ENCODE assay signal across 8 cellular contexts in genomic region chr20:63520594-63520938, GRCh38. TPM values are rescaled to one million over a fixed set of nuclear protein-coding genes. Genes with fewer than 3 reads are reported as not detected.
DNase-seq lines count a peak whose midpoint lies in the region; ATAC-seq and TF ChIP-seq lines count a peak whose summit lies in the region.

Gene PPDPF (plus strand): TSS chr20:63520765. CDS start chr20:63521309, 544 bp downstream.

- H3K9me3 Mint-ChIP-seq in progenitor cell of endocrine pancreas (ENCODE audit: low read depth) (no peaks in the 10 kb centered on the region), type B pancreatic cell (no peaks in the 10 kb centered on the region)

- H3K4me1 ChIP-seq in Karpas-422 (ENCODE audit: low read length) (peaks cover 13% of the 10 kb centered on the region), left ventricle myocardium inferior (peaks cover 46% of the 10 kb centered on the region)

- H3K4me3 ChIP-seq in Karpas-422 (ENCODE audit: low read length) (peak within 1 kb of the TSS; percentile 71), left ventricle myocardium inferior (peak within 1 kb of the TSS; percentile 91)

- H3K36me3 ChIP-seq in Karpas-422 (ENCODE audit: insufficient read depth, low read length), result no peaks in the 10 kb centered on the region; the same call in 1 of the 2 replicates
- H3K36me3 ChIP-seq in left ventricle myocardium inferior, result peaks cover 15% of the 10 kb centered on the region

- peak; percentile 59 for ATAC-seq in GM21737 (IDR thresholded peaks at IDR 0.05; ENCODE audit: unreplicated experiment)

- H2AFZ ChIP-seq in Karpas-422 (ENCODE audit: low read length), result peak within 1 kb of the TSS; percentile 86; the same call in 1 of the 2 replicates

- H3K27ac Mint-ChIP-seq in progenitor cell of endocrine pancreas (peak within 1 kb of the TSS; percentile 95), type B pancreatic cell (peak within 1 kb of the TSS; percentile 91)

- DNase-seq in G401 (ENCODE audit: low spot score) (peak; percentile 87), Karpas-422 (peak; percentile 92), amniotic epithelial cell (ENCODE audit: low read depth) (peak; percentile 61), left ventricle myocardium inferior (peak; percentile 88), progenitor cell of endocrine pancreas (ENCODE audit: low spot score, unreplicated experiment) (peak; percentile 83), type B pancreatic cell (ENCODE audit: extremely low spot score, unreplicated experiment) (peak; percentile 90)

- no peaks in the 10 kb centered on the region for H3K79me2 ChIP-seq in Karpas-422 (ENCODE audit: low read length)

- intact Hi-C loops in T-helper 1 cell treated with Interleukin-12 subunit alpha and Interleukin-12 subunit beta and Interleukin-4 antibody, amounts not matched to agents 30 ng/mL and 1 ng/mL, for 36 hours (cut with micrococcal nuclease), result loop anchor here (1.0 to 2.0 kb wide), 12 partner anchors 17 to 546 kb away; partner anchors contain the start of genes GMEB2, PRPF6, PTK6 and TPD52L2
- intact Hi-C loops in left ventricle myocardium inferior (cut with micrococcal nuclease), result no loop called here

- H3K9ac ChIP-seq in Karpas-422 (ENCODE audit: low read length), result peak within 1 kb of the TSS; percentile 63

- no peaks in the 10 kb centered on the region for H3K27me3 ChIP-seq in Karpas-422 (ENCODE audit: low read length)
- H3K27me3 ChIP-seq in left ventricle myocardium inferior (ENCODE audit: low read depth), result no peaks in the 10 kb centered on the region

- H3K4me3 Mint-ChIP-seq in progenitor cell of endocrine pancreas (ENCODE audit: low read depth) (peak within 1 kb of the TSS; percentile 92), type B pancreatic cell (peak within 1 kb of the TSS; percentile 90)

- H3K9me2 ChIP-seq in Karpas-422 (replicated peaks; ENCODE audit: insufficient read depth, low read length), result no peaks in the 10 kb centered on the region

- TF ChIP-seq CTCF in left ventricle myocardium inferior (IDR thresholded peaks at IDR 0.05; ENCODE audit: borderline replicate concordance), result no peak
- TF ChIP-seq CTCF in progenitor cell of endocrine pancreas (IDR thresholded peaks at IDR 0.05; ENCODE audit: unreplicated experiment), result no peak
- no peak for TF ChIP-seq CTCF in type B pancreatic cell (conservative IDR thresholded peaks at IDR 0.05)

- H3K9me3 ChIP-seq in Karpas-422 (ENCODE audit: low read length) (no peaks in the 10 kb centered on the region), left ventricle myocardium inferior (replicated peaks) (no peaks in the 10 kb centered on the region)

- H3K27me3 Mint-ChIP-seq in progenitor cell of endocrine pancreas (peaks cover 10% of the 10 kb centered on the region), type B pancreatic cell (peaks cover 9% of the 10 kb centered on the region)

- H3K36me3 Mint-ChIP-seq in progenitor cell of endocrine pancreas (ENCODE audit: insufficient read depth) (peaks cover 15% of the 10 kb centered on the region), type B pancreatic cell (peaks cover 10% of the 10 kb centered on the region)

- H3K27ac ChIP-seq in Karpas-422 (ENCODE audit: low read length) (no peak within 1 kb of the TSS), left ventricle myocardium inferior (replicated peaks) (peak within 1 kb of the TSS; percentile 97)

- H3K4me1 Mint-ChIP-seq in progenitor cell of endocrine pancreas (ENCODE audit: low read depth), result peaks cover 12% of the 10 kb centered on the region
- H3K4me1 Mint-ChIP-seq in type B pancreatic cell (ENCODE audit: unreplicated experiment), result peaks cover 14% of the 10 kb centered on the region

- in situ Hi-C loops in G401 (cut with HindIII; ENCODE audit: low sequenced_read_pairs), result no loop called here

- H4K20me1 ChIP-seq in Karpas-422 (ENCODE audit: insufficient read depth, low read depth, low read length), result no peaks in the 10 kb centered on the region

- H3K4me2 ChIP-seq in Karpas-422 (ENCODE audit: low read depth, low read length, poor library complexity, severe bottlenecking), result peak within 1 kb of the TSS; percentile 92

RNA-seq across cellular contexts. Expression of gene PPDPF, which starts in this region (rescaled TPM):
- 31.9 and 38.0 TPM in 2 replicates for total RNA-seq in G401 (2014; rRNA removed; shearing (Covaris generic))
- 16.2 and 51.0 TPM in 2 replicates for total RNA-seq in Karpas-422 (2014; rRNA removed; shearing (Covaris generic); ENCODE audit: low replicate concordance)
- total RNA-seq in T-helper 1 cell treated with Interleukin-12 subunit alpha and Interleukin-12 subunit beta and Interleukin-4 antibody, amounts not matched to agents 30 ng/mL and 1 ng/mL, for 36 hours, result 137 and 141 TPM in 2 replicates
- total RNA-seq in left ventricle myocardium inferior, result 371 TPM
- total RNA-seq in progenitor cell of endocrine pancreas, result 340 and 374 TPM in 2 replicates
- 280 and 422 TPM in 2 replicates for total RNA-seq in type B pancreatic cell (ENCODE audit: low replicate concordance)
